Comparison of ENCODE assay signal across 28 cellular contexts in genomic region chr17:66354472-66354871, GRCh38. TPM values are rescaled to one million over a fixed set of nuclear protein-coding genes. Genes with fewer than 3 reads are reported as not detected.
DNase-seq lines count a peak whose midpoint lies in the region; ATAC-seq and TF ChIP-seq lines count a peak whose summit lies in the region.
"Had no signal": no experiment of that assay in that cellular context is flagged by ENCODE, and none has a peak within 500 bp of the region (broad histone marks: within the 10 kb centered on the region; RNA-seq: fewer than 3 reads in every experiment).

No MANE protein-coding gene starts in this region.

- peaks cover 42% of the 10 kb centered on the region for H3K4me1 ChIP-seq in ACC112 (ENCODE audit: control insufficient read depth, insufficient read depth, low read length, unreplicated experiment)
- H3K4me1 ChIP-seq in HEK293 (ENCODE audit: control insufficient read depth, insufficient read depth, low read length), result peaks cover 33% of the 10 kb centered on the region
- H3K4me1 ChIP-seq in fibroblast of lung (ENCODE audit: control insufficient read depth, extremely low read depth, insufficient read depth, low read length), result peaks cover 13% of the 10 kb centered on the region
- H3K4me1 ChIP-seq in PC-9 (replicated peaks; ENCODE audit: insufficient read depth), result peaks cover 2% of the 10 kb centered on the region

- no peaks in the 10 kb centered on the region for H3K9me3 Mint-ChIP-seq in WTC11
- H3K9me3 Mint-ChIP-seq: activated CD4-positive, alpha-beta T cell treated with anti-CD3 and anti-CD28 coated beads, Interleukin-2, amount 10 ng/mL, durations not matched to agents 7 days and 5 days; activated T-cell treated with anti-CD3 and anti-CD28 coated beads, Interleukin-2, amount 50 U/mL, for 24 hours; mesothelial cell of epicardium; stimulated activated naive CD8-positive, alpha-beta T cell treated with anti-CD3 and anti-CD28 coated beads, Interleukin-15, Interleukin-2, amounts not matched to agents 100 ng/mL and 50 ng/mL, for 24 hours had no signal

- no peak overlapping the region for H3K4me3 Mint-ChIP-seq in WTC11
- H3K4me3 Mint-ChIP-seq: activated CD4-positive, alpha-beta T cell treated with anti-CD3 and anti-CD28 coated beads, Interleukin-2, amount 10 ng/mL, durations not matched to agents 7 days and 5 days; activated T-cell treated with anti-CD3 and anti-CD28 coated beads, Interleukin-2, amount 50 U/mL, for 24 hours; B cell; mesothelial cell of epicardium; stimulated activated naive CD8-positive, alpha-beta T cell treated with anti-CD3 and anti-CD28 coated beads, Interleukin-15, Interleukin-2, amounts not matched to agents 100 ng/mL and 50 ng/mL, for 24 hours had no signal

- H3K4me2 ChIP-seq in fibroblast of lung (ENCODE audit: extremely low read depth, insufficient read depth, low read length) (peak overlapping the region; percentile 9), PC-9 (no peak overlapping the region)

- no peak overlapping the region for H3K9ac ChIP-seq in fibroblast of lung (ENCODE audit: insufficient read depth, low read length)

- CTCF ChIA-PET in HEK293 (lab: Yijun Ruan, JAX) (interaction anchor here (1.3 kb wide), 1 partner anchor 212 kb away, joined by 3 read pairs; no protein-coding TSS in a partner anchor), WTC11 (lab: Charles Lee) (interaction anchor here (1.0 kb wide), 1 partner anchor 44 kb away, joined by 6 read pairs; no protein-coding TSS in a partner anchor), PC-9 (lab: Charles Lee) (no interaction called here)

- H3K79me2 ChIP-seq in ACC112 (ENCODE audit: control insufficient read depth, insufficient read depth, low read length, unreplicated experiment), result peaks cover 91% of the 10 kb centered on the region
- peaks cover 86% of the 10 kb centered on the region for H3K79me2 ChIP-seq in fibroblast of lung (ENCODE audit: control insufficient read depth, insufficient read depth, low read length)
- peaks cover 83% of the 10 kb centered on the region for H3K79me2 ChIP-seq in PC-9 (ENCODE audit: low read depth)

- no peaks in the 10 kb centered on the region for H3K9me2 ChIP-seq in PC-9 (ENCODE audit: insufficient read depth)

- H3F3A ChIP-seq in PC-9 (ENCODE audit: insufficient read depth, low read depth), result peaks cover 18% of the 10 kb centered on the region; the same call in 1 of the 2 replicates

- TF ChIP-seq CTCF in HEK293 (tag by site-specific recombination; IDR thresholded peaks at IDR 0.05) (no peak), WTC11 (IDR thresholded peaks at IDR 0.05) (no peak), fibroblast of lung (conservative IDR thresholded peaks at IDR 0.05 in 1 of 2, IDR thresholded peaks at IDR 0.05 in 1 of 2; ENCODE audit: low read depth in 1 of 2, low read length in 2 of 2) (no peak), PC-9 (conservative IDR thresholded peaks at IDR 0.05) (no peak)

- POLR2A ChIA-PET in HEK293 (lab: Yijun Ruan, JAX) (no interaction called here), WTC11 (lab: Charles Lee) (interaction anchor here (1.0 kb wide), 1 partner anchor 12 kb away, joined by 3 read pairs; no protein-coding TSS in a partner anchor), PC-9 (lab: Charles Lee; ENCODE audit: unreplicated experiment) (no interaction called here)

- H3K36me3 Mint-ChIP-seq in WTC11, result no peaks in the 10 kb centered on the region
- H3K36me3 Mint-ChIP-seq: mesothelial cell of epicardium had no signal

- H4K20me1 ChIP-seq in fibroblast of lung (ENCODE audit: control insufficient read depth, extremely low read depth, insufficient read depth, low read length) (peaks cover 2% of the 10 kb centered on the region), PC-9 (ENCODE audit: insufficient read depth) (no peaks in the 10 kb centered on the region)

- no peaks in the 10 kb centered on the region for H3K27me3 Mint-ChIP-seq in WTC11 (ENCODE audit: low read depth)
- H3K27me3 Mint-ChIP-seq: activated CD4-positive, alpha-beta T cell treated with anti-CD3 and anti-CD28 coated beads, Interleukin-2, amount 10 ng/mL, durations not matched to agents 7 days and 5 days; activated T-cell treated with anti-CD3 and anti-CD28 coated beads, Interleukin-2, amount 50 U/mL, for 24 hours; naive thymus-derived CD4-positive, alpha-beta T cell; stimulated activated naive CD8-positive, alpha-beta T cell treated with anti-CD3 and anti-CD28 coated beads, Interleukin-15, Interleukin-2, amounts not matched to agents 100 ng/mL and 50 ng/mL, for 24 hours had no signal

- peak overlapping the region; percentile 33; the same call in 1 of the 2 replicates for H3K4me3 ChIP-seq in ACC112 (ENCODE audit: low read depth, low read length)
- no peak overlapping the region for H3K4me3 ChIP-seq in HEK293 (ENCODE audit: low read depth, low read length)
- no peak overlapping the region for H3K4me3 ChIP-seq in fibroblast of lung (replicated peaks in 1 of 4; ENCODE audit: control extremely low read depth in 1 of 4, insufficient read depth in 1 of 4, low read depth in 3 of 4, low read length in 4 of 4)
- no peak overlapping the region for H3K4me3 ChIP-seq in PC-9
- H3K4me3 ChIP-seq: left ventricle myocardium inferior, thyroid gland had no signal

- H3K27ac Mint-ChIP-seq in WTC11, result 0 out of 2 replicates have a peak overlapping the region, but pooled peaks have one; percentile 3
- H3K27ac Mint-ChIP-seq: activated CD4-positive, alpha-beta T cell treated with anti-CD3 and anti-CD28 coated beads, Interleukin-2, amount 10 ng/mL, durations not matched to agents 7 days and 5 days; activated T-cell treated with anti-CD3 and anti-CD28 coated beads, Interleukin-2, amount 50 U/mL, for 24 hours; B cell; mesothelial cell of epicardium had no signal

- BruUV-seq in PC-9 (replicated peaks; lab: Mats Ljungman, UMichigan), result no TSS peak

- H3K36me3 ChIP-seq in ACC112 (ENCODE audit: insufficient read depth, low read length) (no peaks in the 10 kb centered on the region), HEK293 (ENCODE audit: control insufficient read depth in 2 of 2, insufficient read depth in 1 of 2, low read length in 2 of 2) (no peaks in the 10 kb centered on the region), fibroblast of lung (ENCODE audit: control insufficient read depth, insufficient read depth, low read length) (no peaks in the 10 kb centered on the region), PC-9 (ENCODE audit: low read depth) (no peaks in the 10 kb centered on the region)
- H3K36me3 ChIP-seq: left ventricle myocardium inferior, thyroid gland had no signal

- H3K9me3 ChIP-seq in HEK293 (ENCODE audit: control insufficient read depth, insufficient read depth, low read depth, low read length) (no peaks in the 10 kb centered on the region), fibroblast of lung (ENCODE audit: control insufficient read depth, insufficient read depth, low read depth, low read length) (no peaks in the 10 kb centered on the region), PC-9 (ENCODE audit: insufficient read depth, low read depth) (no peaks in the 10 kb centered on the region)
- H3K9me3 ChIP-seq: left ventricle myocardium inferior, thyroid gland had no signal

- intact Hi-C loops in PC-9 (cut with micrococcal nuclease; ENCODE audit: unreplicated experiment), result no loop called here

- H3K27ac ChIP-seq in ACC112 (ENCODE audit: low read depth, low read length) (peak overlapping the region; percentile 34), HEK293 (ENCODE audit: extremely low read depth, low read depth, low read length) (peak overlapping the region; percentile 21; the same call in 1 of the 2 replicates), fibroblast of lung (ENCODE audit: insufficient read depth, low read length) (no peak overlapping the region), PC-9 (no peak overlapping the region)
- H3K27ac ChIP-seq: HL-60, left ventricle myocardium inferior, thyroid gland had no signal

- no peak for ATAC-seq in WTC11
- ATAC-seq: naive thymus-derived CD4-positive, alpha-beta T cell; PC-3 had no signal

- H3K27me3 ChIP-seq in ACC112 (ENCODE audit: insufficient read depth, low read length) (no peaks in the 10 kb centered on the region), fibroblast of lung (ENCODE audit: control insufficient read depth, insufficient read depth, low read length) (no peaks in the 10 kb centered on the region), PC-9 (ENCODE audit: insufficient read depth, low read depth) (no peaks in the 10 kb centered on the region)
- H3K27me3 ChIP-seq: thyroid gland had no signal

- DNase-seq in WTC11 (ENCODE audit: low spot score), result no peak
- DNase-seq in fibroblast of lung (ENCODE audit: low read depth in 2 of 2), result peak in 1 of 2 donors; percentile 36
- no peak for DNase-seq in DMS114 treated with DMSO at 0.1 percent for 48 hours (lab: John Stamatoyannopoulos, UW; ENCODE audit: unreplicated experiment)
- DNase-seq in stimulated activated CD4-positive, alpha-beta T cell treated with anti-CD3 and anti-CD28 coated beads, Interleukin-15, amount 100 ng/mL, for 24 hours, result no peak
- no peak for DNase-seq in PC-9
- DNase-seq in activated gamma-delta T cell treated with Interleukin-2 at 50 U/mL for 16 hours, result no peak
- DNase-seq: activated CD4-positive, alpha-beta T cell treated with anti-CD3 and anti-CD28 coated beads, Interleukin-2, amount 10 ng/mL, durations not matched to agents 7 days and 5 days; activated naive CD4-positive, alpha-beta T cell treated with Interleukin-2 at 50 U/mL for 16 hours; activated T-cell treated with anti-CD3 and anti-CD28 coated beads, Interleukin-2, amount 50 U/mL, for 24 hours; amygdala; DND-41; Kasumi-1; left ventricle myocardium inferior; naive thymus-derived CD4-positive, alpha-beta T cell; NCI-H1436; NK-92 treated with Interleukin-12 subunit alpha and Interleukin-12 subunit beta, amount 100 ng/mL, for 24 hours; occipital lobe; PC-3; SHP77 treated with DMSO at 0.1 percent for 48 hours; SW 1271; T1000; thyroid gland had no signal

- peaks cover 49% of the 10 kb centered on the region for H3K4me1 Mint-ChIP-seq in WTC11
- H3K4me1 Mint-ChIP-seq: B cell had no signal

- H2AFZ ChIP-seq in ACC112 (ENCODE audit: low read length, unreplicated experiment) (no peak overlapping the region), fibroblast of lung (ENCODE audit: low read length) (no peak overlapping the region), PC-9 (no peak overlapping the region)

TF ChIP-seq in HEK293, 187 proteins besides CTCF, POLR2A, EP300 and RAD21 (continues in another document):
- no peak for TF ChIP-seq MZF1 (tag by site-specific recombination; IDR thresholded peaks at IDR 0.05; ENCODE audit: borderline replicate concordance)

TF ChIP-seq in WTC11, 78 proteins besides CTCF, POLR2A, EP300 and RAD21 (continues in another document):
- TF ChIP-seq ZNF317 (CRISPR knock-in tag; IDR thresholded peaks at IDR 0.05; ENCODE audit: borderline replicate concordance, low read depth), result no peak

RNA-seq across cellular contexts. Expression of gene PRKCA, which starts 52.1 kb away (rescaled TPM):
- total RNA-seq in WTC11 (2021) (21.1 to 29.5 TPM (median 21.6 TPM) in 3 replicates), fibroblast of lung (14.6 and 34.0 TPM in 2 replicates), PC-9 (2021) (23.1 and 23.8 TPM in 2 replicates)
- polyA plus RNA-seq in fibroblast of lung, result 46.3 and 74.2 TPM in 2 replicates
- 25.2 and 45.4 TPM in 2 replicates for polyA plus RNA-seq in fibroblast of lung (2012)
- 105 and 147 TPM in 2 replicates for polyA minus RNA-seq in fibroblast of lung (ENCODE audit: low replicate concordance)

Comparison
In these comparisons a context has a peak if more than half of its experiments do, and no peak if none do; other contexts are left out.
1. H3K27ac ChIP-seq: peak in ACC112 (single experiment) and HEK293 (single experiment); none in fibroblast of lung (single experiment) and PC-9 (single experiment).